ENCODE assay signal across 28 cellular contexts in genomic region chr3:178019645-178020044, GRCh38.
"Had no signal": no experiment of that assay in that cellular context is flagged by ENCODE, and none has a peak within 500 bp of the region (broad histone marks: within the 10 kb centered on the region; RNA-seq: fewer than 3 reads in every experiment).

No MANE protein-coding gene starts in this region.

- ATAC-seq: effector memory CD8-positive, alpha-beta T cell; esophagus mucosa; foreskin keratinocyte; gastrocnemius medialis; gastroesophageal sphincter; heart left ventricle; heart right ventricle had no signal

- H3K27me3 Mint-ChIP-seq: dendritic cell treated with granulocyte-macrophage colony-stimulating factor and Interleukin-4, amounts not matched to agents 40 ng/mL and 50 ng/mL, for 4 days had no signal

- H3K9me3 ChIP-seq: colonic mucosa, esophagus muscularis mucosa, esophagus squamous epithelium, gastrocnemius medialis, gastroesophageal sphincter, heart left ventricle, heart right ventricle had no signal

- H3K4me3 ChIP-seq: colonic mucosa, coronary artery, dorsolateral prefrontal cortex, esophagus muscularis mucosa, esophagus squamous epithelium, gastrocnemius medialis, gastroesophageal sphincter, heart left ventricle, heart right ventricle had no signal

- H3K4me1 ChIP-seq: colonic mucosa, esophagus squamous epithelium, foreskin keratinocyte, gastrocnemius medialis, gastroesophageal sphincter, heart left ventricle, heart right ventricle had no signal

- DNase-seq: colonic mucosa; cortex of kidney; dermis blood vessel endothelial cell; dorsolateral prefrontal cortex; effector CD4-positive, alpha-beta T cell; effector CD8-positive, alpha-beta T cell; effector memory CD4-positive, alpha-beta T cell; effector memory CD8-positive, alpha-beta T cell; endodermal cell; erythroblast; esophagus squamous epithelium; foreskin fibroblast; foreskin keratinocyte; foreskin melanocyte; gastrocnemius medialis; glutamatergic neuron; head of caudate nucleus; heart left ventricle; heart right ventricle had no signal

- H3K27ac ChIP-seq: colonic mucosa, coronary artery, dorsolateral prefrontal cortex, epithelial cell of prostate, esophagus muscularis mucosa, esophagus squamous epithelium, foreskin keratinocyte, gastrocnemius medialis, gastroesophageal sphincter, heart left ventricle, heart right ventricle had no signal

- FAIRE-seq: colon, endometrium, endothelial cell of umbilical vein had no signal

- H3K27ac Mint-ChIP-seq: dendritic cell treated with granulocyte-macrophage colony-stimulating factor and Interleukin-4, amounts not matched to agents 40 ng/mL and 50 ng/mL, for 4 days; effector memory CD8-positive, alpha-beta T cell; endodermal cell had no signal

- H3K9me3 Mint-ChIP-seq: dendritic cell treated with granulocyte-macrophage colony-stimulating factor and Interleukin-4, amounts not matched to agents 40 ng/mL and 50 ng/mL, for 4 days; effector memory CD8-positive, alpha-beta T cell; endodermal cell had no signal

- H3K36me3 ChIP-seq: colonic mucosa, esophagus muscularis mucosa, esophagus squamous epithelium, gastrocnemius medialis, gastroesophageal sphincter, heart left ventricle, heart right ventricle had no signal

- H3K4me3 Mint-ChIP-seq: dendritic cell treated with granulocyte-macrophage colony-stimulating factor and Interleukin-4, amounts not matched to agents 40 ng/mL and 50 ng/mL, for 4 days; effector memory CD8-positive, alpha-beta T cell; endodermal cell had no signal

- H3K27me3 ChIP-seq: colonic mucosa, dorsolateral prefrontal cortex, esophagus muscularis mucosa, esophagus squamous epithelium, foreskin keratinocyte, gastrocnemius medialis, gastroesophageal sphincter, heart left ventricle, heart right ventricle had no signal
